In genomic region chr2:135585586-135585985, GRCh38 we compare ENCODE assay signal across 10 cellular contexts. TPM values are rescaled to one million over a fixed set of nuclear protein-coding genes. Genes with fewer than 3 reads are reported as not detected.
A peak's percentile ranks its signal among the peaks of the same experiment; 100 is the strongest.
DNase-seq lines count a peak whose midpoint lies in the region; ATAC-seq, FAIRE-seq and TF ChIP-seq lines count a peak whose summit lies in the region.
"Had no signal": no experiment of that assay in that cellular context is flagged by ENCODE, and none has a peak within 500 bp of the region (broad histone marks: within the 10 kb centered on the region; RNA-seq: fewer than 3 reads in every experiment).

No MANE protein-coding gene starts in this region.

- H4K5ac ChIP-seq in H1 (ENCODE audit: insufficient read length, low read depth, low read length), result no peak overlapping the region

- no peak overlapping the region for H2BK20ac ChIP-seq in H1 (ENCODE audit: low read length)

- FAIRE-seq in H1 (lab: Jason Lieb, UNC), result peak; percentile 45

- no peak overlapping the region for H2BK15ac ChIP-seq in H1 (ENCODE audit: low read length)

- no peak for TF ChIP-seq CTCF in NB4 (IDR thresholded peaks at IDR 0.05; ENCODE audit: low read depth, low read length)
- TF ChIP-seq CTCF in H1 (IDR thresholded peaks at IDR 0.05; ENCODE audit: control extremely low read depth in 1 of 3, insufficient read depth in 1 of 3, low read depth in 1 of 3, low read length in 3 of 3), result peak in 1 of 3 experiments; percentile 36; a peak in 1 of 4 replicates
- TF ChIP-seq CTCF in osteoblast (IDR thresholded peaks at IDR 0.05; ENCODE audit: extremely low read depth, low read depth, low read length), result peak; percentile 32
- peak in 1 of 3 experiments; percentile 34 for TF ChIP-seq CTCF in testis (IDR thresholded peaks at IDR 0.05)

- TF ChIP-seq POLR2A in NB4 (IDR thresholded peaks at IDR 0.05; ENCODE audit: extremely low read depth, insufficient read length) (no peak), H1 (IDR thresholded peaks at IDR 0.05; ENCODE audit: control extremely low read depth in 1 of 2, low read depth in 2 of 2, low read length in 2 of 2) (no peak), testis (IDR thresholded peaks at IDR 0.05) (no peak)

- peaks cover 1% of the 10 kb centered on the region; the same call in 1 of the 2 replicates for H3K79me1 ChIP-seq in H1 (ENCODE audit: low read depth, low read length)

- no peak overlapping the region for H3K9ac ChIP-seq in H1 (replicated peaks in 1 of 4; ENCODE audit: extremely low read depth in 1 of 4, low read depth in 3 of 4, low read length in 3 of 4)

- peaks cover 0 to 39% of the 10 kb centered on the region in 2 experiments; a peak in 1 of 4 replicates for H3K79me2 ChIP-seq in H1 (ENCODE audit: control insufficient read depth in 1 of 2, insufficient read depth in 2 of 2, low read length in 2 of 2)
- H3K79me2 ChIP-seq in osteoblast (ENCODE audit: insufficient read depth, low read length), result no peaks in the 10 kb centered on the region

- no peak overlapping the region for H3K56ac ChIP-seq in H1 (replicated peaks; ENCODE audit: insufficient read length, low read depth, low read length)

- no peak overlapping the region for H3K14ac ChIP-seq in H1 (ENCODE audit: insufficient read length)

- no peak overlapping the region for H2BK5ac ChIP-seq in H1 (ENCODE audit: low read depth, low read length)

- H4K20me1 ChIP-seq in H1 (replicated peaks in 1 of 2; ENCODE audit: control insufficient read depth in 1 of 2, insufficient read depth in 2 of 2, low read length in 2 of 2) (peaks cover 0 to 2% of the 10 kb centered on the region in 2 experiments), osteoblast (ENCODE audit: insufficient read depth, low read length) (peaks cover 4% of the 10 kb centered on the region)

- no peak overlapping the region for H3K4me2 ChIP-seq in H1 (ENCODE audit: insufficient read depth in 1 of 2, low read depth in 2 of 2, low read length in 2 of 2)
- H3K4me2 ChIP-seq in osteoblast (ENCODE audit: insufficient read depth, low read length), result no peak overlapping the region
- H3K4me2 ChIP-seq: smooth muscle cell had no signal

- H3K23ac ChIP-seq in H1 (ENCODE audit: insufficient read length), result no peak overlapping the region

- H3K27me3 ChIP-seq in H1 (replicated peaks in 1 of 4; ENCODE audit: control insufficient read depth in 3 of 4, extremely low read depth in 1 of 4, insufficient read depth in 3 of 4, low read length in 3 of 4) (no peaks in the 10 kb centered on the region), osteoblast (ENCODE audit: insufficient read depth, low read length) (no peaks in the 10 kb centered on the region), testis (no peaks in the 10 kb centered on the region)
- H3K27me3 ChIP-seq: MG63 had no signal

- no peaks in the 10 kb centered on the region for H3K9me3 ChIP-seq in H1 (ENCODE audit: insufficient read depth in 2 of 2, low read depth in 1 of 2, low read length in 1 of 2)
- H3K9me3 ChIP-seq in osteoblast (ENCODE audit: low read depth, low read length), result no peaks in the 10 kb centered on the region
- H3K9me3 ChIP-seq in testis, result no peaks in the 10 kb centered on the region
- H3K9me3 ChIP-seq: MG63 had no signal

- no peak overlapping the region for H3K4ac ChIP-seq in H1 (replicated peaks; ENCODE audit: insufficient read length, low read depth, low read length)

- 86% methylated on average over 2 of the region's 2 CpGs; no CpG with 5 or more reads in 1 of the 2 experiments for WGBS in H1 (ENCODE audit: extremely low coverage in 1 of 2, insufficient coverage in 1 of 2, insufficient read length in 1 of 2, insufficient replicate concordance in 2 of 2, low coverage in 1 of 2, low lambda C conversion rate in 2 of 2, missing lambda C conversion rate in 1 of 2), 2 experiments
- 55 to 70% methylated on average over 2 of the region's 2 CpGs for WGBS in testis, 2 donors

- no peaks in the 10 kb centered on the region for H3K23me2 ChIP-seq in H1 (ENCODE audit: low read depth, low read length)

- peaks cover 0 to 5% (median 3%) of the 10 kb centered on the region in 4 experiments; a peak in 5 of 7 replicates for H3K4me1 ChIP-seq in H1 (replicated peaks in 1 of 4; ENCODE audit: control insufficient read depth in 3 of 4, insufficient read depth in 4 of 4, low read length in 3 of 4)
- H3K4me1 ChIP-seq in osteoblast (ENCODE audit: insufficient read depth, low read length), result no peaks in the 10 kb centered on the region
- no peaks in the 10 kb centered on the region for H3K4me1 ChIP-seq in testis

- TF ChIP-seq RAD21 in H1 (IDR thresholded peaks at IDR 0.05 in 1 of 2, conservative IDR thresholded peaks at IDR 0.05 in 1 of 2; ENCODE audit: low read depth in 2 of 2, low read length in 2 of 2), result peak in 1 of 2 experiments; percentile 14; a peak in 1 of 4 replicates

- ATAC-seq in sciatic nerve (no peak), HG03159 (IDR thresholded peaks at IDR 0.05; ENCODE audit: unreplicated experiment) (no peak)

- H2BK120ac ChIP-seq in H1 (replicated peaks; ENCODE audit: low read depth, low read length), result no peak overlapping the region

- H2AFZ ChIP-seq in H1 (ENCODE audit: low read length) (no peak overlapping the region), osteoblast (ENCODE audit: low read length) (no peak overlapping the region)

- no peak overlapping the region for H4K91ac ChIP-seq in H1 (replicated peaks; ENCODE audit: insufficient read length, low read length)

- H3K27ac ChIP-seq in H1 (ENCODE audit: low read depth, low read length) (no peak overlapping the region), osteoblast (ENCODE audit: low read depth, low read length) (no peak overlapping the region), testis (no peak overlapping the region)

- CTCF ChIA-PET in H1 (lab: Charles Lee; ENCODE audit: partially characterized antibody), result interaction anchor here (0.5 to 3.4 kb wide), 14 partner anchors 9 to 493 kb away, joined by 3 to 15 read pairs (median 4); no protein-coding TSS in a partner anchor

- intact Hi-C loops in sciatic nerve (cut with DNase I), result no loop called here
- intact Hi-C loops in testis (cut with DNase I; ENCODE audit: low total_unique reads), result no loop called here

- H3K36me3 ChIP-seq in H1 (ENCODE audit: control insufficient read depth in 2 of 4, insufficient read depth in 4 of 4, low read length in 3 of 4), result no peaks in the 10 kb centered on the region; a peak in 1 of 8 replicates
- no peaks in the 10 kb centered on the region for H3K36me3 ChIP-seq in osteoblast (ENCODE audit: insufficient read depth, low read length)
- no peaks in the 10 kb centered on the region for H3K36me3 ChIP-seq in testis (ENCODE audit: low read depth, missing control alignments)

- DNase-seq in G401 (ENCODE audit: low spot score), result peak; percentile 44
- DNase-seq in NB4 (ENCODE audit: low read depth), result peak; percentile 23
- DNase-seq in H1 (ENCODE audit: low read depth in 1 of 2, low spot score in 2 of 2), result peak in 1 of 2 experiments; percentile 2
- DNase-seq in osteoblast (ENCODE audit: insufficient read length, low spot score, missing footprints), result peak; percentile 34
- DNase-seq in sciatic nerve (ENCODE audit: low spot score), result no peak
- no peak for DNase-seq in testis
- DNase-seq: activated gamma-delta T cell, MG63 had no signal

- H2BK12ac ChIP-seq in H1 (ENCODE audit: low read depth, low read length), result no peak overlapping the region

- in situ Hi-C loops in G401 (cut with HindIII; ENCODE audit: low sequenced_read_pairs), result loop anchor here (25.0 kb wide), 1 partner anchor 123 kb away; no protein-coding TSS in a partner anchor

- H3K18ac ChIP-seq in H1 (ENCODE audit: extremely low read depth, low read length), result no peak overlapping the region

- no peak overlapping the region for H2AK5ac ChIP-seq in H1 (ENCODE audit: low read depth, low read length)

- TF ChIP-seq EP300 in H1 (IDR thresholded peaks at IDR 0.05; ENCODE audit: borderline replicate concordance in 1 of 2, low read depth in 2 of 2, low read length in 2 of 2), result no peak

- POLR2A ChIA-PET in H1 (lab: Charles Lee; ENCODE audit: partially characterized antibody), result interaction anchor here (1.1 kb wide), 1 partner anchor 8 kb away, joined by 4 read pairs; no protein-coding TSS in a partner anchor

- H3K4me3 ChIP-seq in NB4 (ENCODE audit: low read depth, low read length) (no peak overlapping the region), H1 (ENCODE audit: extremely low read depth in 1 of 4, insufficient read depth in 2 of 4, low read depth in 3 of 4, low read length in 4 of 4) (no peak overlapping the region), osteoblast (ENCODE audit: insufficient read depth, low read length) (no peak overlapping the region), testis (no peak overlapping the region)
- H3K4me3 ChIP-seq: MG63, smooth muscle cell had no signal

- no peak overlapping the region for H4K8ac ChIP-seq in H1 (ENCODE audit: extremely low read depth, insufficient read depth, low read length)

TF ChIP-seq in H1, 55 proteins besides CTCF, POLR2A, EP300 and RAD21 (continues in another document):
- no peak for TF ChIP-seq CEBPB (IDR thresholded peaks at IDR 0.05; ENCODE audit: low read depth, low read length)

RNA-seq across cellular contexts. Expression of gene R3HDM1, which starts 54.3 kb away (rescaled TPM):
- total RNA-seq in G401 (2014; rRNA removed; shearing (Covaris generic)), result 15.1 and 16.6 TPM in 2 replicates
- 72.0 and 77.7 TPM in 2 replicates for total RNA-seq in H1 (2021; fragmentation: NEBNext Ultra II Directional; extraction: Animal tissue kit (Norgen Biotek cat#: 25700))
- polyA plus RNA-seq in H1 (2011; rRNA removed) (103 and 120 TPM in 2 replicates), testis (ENCODE audit: insufficient read depth, low read depth, low replicate concordance) (50.7 TPM)
- polyA plus RNA-seq in H1 (2011; cell fraction: cytosol; rRNA removed), result 54.9 TPM
- 169 TPM for polyA plus RNA-seq in H1 (2011; cell fraction: nucleus; rRNA removed)
- 36.7 to 48.1 TPM (median 45.8 TPM) in 4 replicates for polyA plus RNA-seq in H1 (2012, experiment 1 of 2)
- 5.2 TPM for polyA plus RNA-seq in H1 (2012, experiment 2 of 2)
- 66.7 TPM for polyA plus RNA-seq in H1 (2013, experiment 1 of 2)
- 67.7 TPM for polyA plus RNA-seq in H1 (2013, experiment 2 of 2)
- polyA minus RNA-seq in H1 (2011; rRNA and poly(A)+ RNA removed), result 89.2 and 97.8 TPM in 2 replicates
- polyA minus RNA-seq in H1 (2011; cell fraction: cytosol; rRNA and poly(A)+ RNA removed), result 41.0 TPM
- polyA minus RNA-seq in H1 (2011; cell fraction: nucleus; rRNA and poly(A)+ RNA removed), result 204 TPM
- total RNA-seq in osteoblast (12.3 and 13.3 TPM in 2 replicates), sciatic nerve (32.5 TPM), testis (100 to 1,000 TPM in 1 of 2 donors, 10 to 100 TPM in 1; 82.1 to 106 TPM)

RNA-seq across cellular contexts. Expression of gene ZRANB3, which starts 54.6 kb away (rescaled TPM):
- total RNA-seq in G401 (2014; rRNA removed; shearing (Covaris generic)), result 9.4 and 19.8 TPM in 2 replicates
- total RNA-seq in H1 (2021; fragmentation: NEBNext Ultra II Directional; extraction: Animal tissue kit (Norgen Biotek cat#: 25700)), result 17.5 and 19.3 TPM in 2 replicates
- 2.7 and 4.5 TPM in 2 replicates for polyA plus RNA-seq in H1 (2011; rRNA removed)
- 5.8 TPM for polyA plus RNA-seq in H1 (2011; cell fraction: cytosol; rRNA removed)
- 2.9 TPM for polyA plus RNA-seq in H1 (2011; cell fraction: nucleus; rRNA removed)
- polyA plus RNA-seq in H1 (2012, experiment 1 of 2), result 5.6 to 10.2 TPM (median 6.9 TPM) in 4 replicates
- polyA plus RNA-seq in H1 (2012, experiment 2 of 2), result 1.4 TPM
- 6.2 TPM for polyA plus RNA-seq in H1 (2013, experiment 1 of 2)
- polyA plus RNA-seq in H1 (2013, experiment 2 of 2), result 5.9 TPM
- polyA minus RNA-seq in H1 (2011; rRNA and poly(A)+ RNA removed), result 11.7 and 18.7 TPM in 2 replicates
- 5.4 TPM for polyA minus RNA-seq in H1 (2011; cell fraction: cytosol; rRNA and poly(A)+ RNA removed)
- polyA minus RNA-seq in H1 (2011; cell fraction: nucleus; rRNA and poly(A)+ RNA removed), result 25.9 TPM
- total RNA-seq in osteoblast, result 9.0 and 10.9 TPM in 2 replicates
- 9.5 TPM for total RNA-seq in sciatic nerve
- 10 to 100 TPM; 19.3 to 28.8 TPM for total RNA-seq in testis
- 8.6 TPM for polyA plus RNA-seq in testis (ENCODE audit: insufficient read depth, low read depth, low replicate concordance)

Comparison
In these comparisons a context has a peak if more than half of its experiments do, and no peak if none do; other contexts are left out.
1. DNase-seq: peak in G401 (single experiment), NB4 (single experiment) and osteoblast (single experiment); none in sciatic nerve (single experiment) and testis (single experiment).